In genomic region chr3:186648851-186649250, GRCh38 we compare ENCODE assay signal across 35 cellular contexts. TPM values are rescaled to one million over a fixed set of nuclear protein-coding genes. Genes with fewer than 3 reads are reported as not detected.
"Had no signal": no experiment of that assay in that cellular context is flagged by ENCODE, and none has a peak within 500 bp of the region (broad histone marks: within the 10 kb centered on the region; RNA-seq: fewer than 3 reads in every experiment).

No MANE protein-coding gene starts in this region.

- DNase-seq: colonic mucosa; cortex of kidney; effector CD8-positive, alpha-beta T cell; effector memory CD8-positive, alpha-beta T cell; endodermal cell; erythroblast; esophagus squamous epithelium; foreskin fibroblast; foreskin melanocyte; gastrocnemius medialis; glutamatergic neuron; head of caudate nucleus; heart right ventricle; hippocampal formation; immature natural killer cell; islet precursor cell; kidney; kidney glomerular epithelial cell; left colon; left lung; left ventricle myocardium superior; lower lobe of right lung; mesenchymal stem cell; mucosa of descending colon; naive B cell; naive thymus-derived CD8-positive, alpha-beta T cell had no signal

- H3K27ac ChIP-seq: colonic mucosa, epithelial cell of prostate, esophagus squamous epithelium, gastrocnemius medialis, heart right ventricle, left lung, lower lobe of right lung had no signal

- H3K9me3 Mint-ChIP-seq: dendritic cell treated with granulocyte-macrophage colony-stimulating factor and Interleukin-4, amounts not matched to agents 40 ng/mL and 50 ng/mL, for 4 days; effector memory CD8-positive, alpha-beta T cell; endodermal cell; immature natural killer cell; naive B cell; naive thymus-derived CD8-positive, alpha-beta T cell had no signal

- H3K36me3 Mint-ChIP-seq: immature natural killer cell; mesothelial cell of epicardium; naive B cell; naive thymus-derived CD8-positive, alpha-beta T cell had no signal

- H3K27me3 ChIP-seq: colonic mucosa, esophagus squamous epithelium, gastrocnemius medialis had no signal

- ATAC-seq: effector memory CD8-positive, alpha-beta T cell; esophagus mucosa; gastrocnemius medialis; heart right ventricle; left colon; left lung; left ventricle myocardium superior; lower lobe of right lung; mucosa of descending colon; naive thymus-derived CD8-positive, alpha-beta T cell had no signal

- H3K36me3 ChIP-seq: colonic mucosa, esophagus squamous epithelium, gastrocnemius medialis, heart right ventricle, left lung, lower lobe of right lung had no signal

- H3K4me1 Mint-ChIP-seq: mesothelial cell of epicardium had no signal

- H3K4me1 ChIP-seq: colonic mucosa, gastrocnemius medialis, heart right ventricle, left lung, lower lobe of right lung had no signal

- H3K27ac Mint-ChIP-seq: dendritic cell treated with granulocyte-macrophage colony-stimulating factor and Interleukin-4, amounts not matched to agents 40 ng/mL and 50 ng/mL, for 4 days; effector memory CD8-positive, alpha-beta T cell; endodermal cell; immature natural killer cell; mesothelial cell of epicardium; naive thymus-derived CD8-positive, alpha-beta T cell had no signal

- H3K4me3 Mint-ChIP-seq: dendritic cell treated with granulocyte-macrophage colony-stimulating factor and Interleukin-4, amounts not matched to agents 40 ng/mL and 50 ng/mL, for 4 days; effector memory CD8-positive, alpha-beta T cell; endodermal cell; immature natural killer cell; mesothelial cell of epicardium; naive B cell; naive thymus-derived CD8-positive, alpha-beta T cell had no signal

- H3K4me3 ChIP-seq: colonic mucosa, esophagus squamous epithelium, gastrocnemius medialis, heart right ventricle, left lung, lower lobe of right lung, mucosa of descending colon had no signal

- H3K9me3 ChIP-seq: colonic mucosa, esophagus squamous epithelium, gastrocnemius medialis, heart right ventricle, left lung, lower lobe of right lung, mucosa of descending colon had no signal

RNA-seq across cellular contexts. Expression of gene FETUB, which starts 8.7 kb away (rescaled TPM):
- total RNA-seq: dermis microvascular lymphatic vessel endothelial cell; endodermal cell; esophagus mucosa; gastrocnemius medialis; glomerular endothelial cell; kidney; left colon; left lung; left ventricle myocardium superior; lower lobe of right lung; lung microvascular endothelial cell; mesenteric fat pad; mesothelial cell of epicardium; mucosa of descending colon; myocyte; naive thymus-derived CD8-positive, alpha-beta T cell had no signal
- polyA plus RNA-seq: heart right ventricle; immature natural killer cell; naive thymus-derived CD8-positive, alpha-beta T cell had no signal

RNA-seq across cellular contexts. Expression of gene HRG, which starts 17.0 kb away (rescaled TPM):
- total RNA-seq: dermis microvascular lymphatic vessel endothelial cell; endodermal cell; esophagus squamous epithelium; glomerular endothelial cell; left colon; left lung; left ventricle myocardium superior; lower lobe of right lung; lung microvascular endothelial cell; mesenteric fat pad; mesothelial cell of epicardium; mucosa of descending colon; myocyte; naive thymus-derived CD8-positive, alpha-beta T cell had no signal
- polyA plus RNA-seq: heart right ventricle; immature natural killer cell; naive thymus-derived CD8-positive, alpha-beta T cell had no signal

RNA-seq across cellular contexts. Expression of gene AHSG, which starts 36.0 kb away (rescaled TPM):
- total RNA-seq: dermis microvascular lymphatic vessel endothelial cell; endodermal cell; esophagus mucosa; esophagus squamous epithelium; glomerular endothelial cell; heart right ventricle; kidney; left colon; left lung; left ventricle myocardium superior; lower lobe of right lung; lung microvascular endothelial cell; mesenteric fat pad; mesothelial cell of epicardium; mucosa of descending colon; myocyte; naive thymus-derived CD8-positive, alpha-beta T cell had no signal
- polyA plus RNA-seq: heart right ventricle; immature natural killer cell; naive thymus-derived CD8-positive, alpha-beta T cell had no signal
